In genomic region chr11:66970808-66971442, GRCh38 we compare ENCODE assay signal across 8 cellular contexts. TPM values are rescaled to one million over a fixed set of nuclear protein-coding genes. Genes with fewer than 3 reads are reported as not detected.
DNase-seq lines count a peak whose midpoint lies in the region; ATAC-seq, FAIRE-seq and TF ChIP-seq lines count a peak whose summit lies in the region.

No MANE protein-coding gene starts in this region.

- no peak for TF ChIP-seq EP300 in suprapubic skin (IDR thresholded peaks at IDR 0.05)

- H3K4me1 ChIP-seq in left ventricle myocardium inferior = no peaks in the 10 kb centered on the region
- H3K4me1 ChIP-seq in keratinocyte (ENCODE audit: control insufficient read depth, extremely low read depth, insufficient read depth, low read length) = peaks cover 52% of the 10 kb centered on the region
- peaks cover 8% of the 10 kb centered on the region for H3K4me1 ChIP-seq in suprapubic skin
- H3K4me1 ChIP-seq in GM23338 (ENCODE audit: insufficient read depth) = peaks cover 11% of the 10 kb centered on the region; the same call in 1 of the 2 replicates

- no peaks in the 10 kb centered on the region for H3K9me3 Mint-ChIP-seq in activated naive CD8-positive, alpha-beta T cell treated with anti-CD3 and anti-CD28 coated beads for 36 hours
- H3K9me3 Mint-ChIP-seq in GM23338 = no peaks in the 10 kb centered on the region; the same call in 2 of the 3 replicates

- no peaks in the 10 kb centered on the region for H3K9me2 ChIP-seq in GM23338 (ENCODE audit: insufficient read depth)

- H3K27ac Mint-ChIP-seq in activated naive CD8-positive, alpha-beta T cell treated with anti-CD3 and anti-CD28 coated beads for 36 hours = peak overlapping the region; percentile 39
- no peak overlapping the region for H3K27ac Mint-ChIP-seq in GM23338

- no peaks in the 10 kb centered on the region for H3K79me2 ChIP-seq in keratinocyte (ENCODE audit: control insufficient read depth, insufficient read depth, low read length)
- H3K79me2 ChIP-seq in GM23338 (replicated peaks; ENCODE audit: insufficient read depth) = no peaks in the 10 kb centered on the region

- H3K27ac ChIP-seq in left ventricle myocardium inferior (replicated peaks) (no peak overlapping the region), keratinocyte (ENCODE audit: control insufficient read depth, insufficient read depth, low read length) (peak overlapping the region; percentile 96), suprapubic skin (peak overlapping the region; percentile 82), GM23338 (ENCODE audit: low read depth) (no peak overlapping the region)

- H2AFZ ChIP-seq in keratinocyte (ENCODE audit: control insufficient read depth, low read length) (peak overlapping the region; percentile 46), GM23338 (no peak overlapping the region)

- TF ChIP-seq POLR2A in suprapubic skin (IDR thresholded peaks at IDR 0.05) = no peak

- intact Hi-C loops in Right ventricle myocardium superior (cut with DNase I) = no loop called here
- intact Hi-C loops in left ventricle myocardium inferior (cut with micrococcal nuclease) = no loop called here

- H3K9me3 ChIP-seq in left ventricle myocardium inferior (replicated peaks) (no peaks in the 10 kb centered on the region), keratinocyte (ENCODE audit: control insufficient read depth, low read depth, low read length) (no peaks in the 10 kb centered on the region), suprapubic skin (no peaks in the 10 kb centered on the region)

- H3K27me3 Mint-ChIP-seq in activated naive CD8-positive, alpha-beta T cell treated with anti-CD3 and anti-CD28 coated beads for 36 hours = peaks cover 6% of the 10 kb centered on the region
- H3K27me3 Mint-ChIP-seq in GM23338 (ENCODE audit: insufficient read depth, low read depth, poor library complexity) = peaks cover 17% of the 10 kb centered on the region

- H3K4me3 ChIP-seq in left ventricle myocardium inferior = no peak overlapping the region
- H3K4me3 ChIP-seq in keratinocyte (ENCODE audit: control insufficient read depth in 2 of 3, extremely low read depth in 1 of 3, insufficient read depth in 2 of 3, low read depth in 1 of 3, low read length in 3 of 3) = peak overlapping the region in 2 of 3 experiments; percentile 36 to 50
- H3K4me3 ChIP-seq in suprapubic skin = no peak overlapping the region
- no peak overlapping the region for H3K4me3 ChIP-seq in GM23338

- H3K9ac ChIP-seq in keratinocyte (ENCODE audit: control insufficient read depth, extremely low read depth, insufficient read depth, low read length) = peak overlapping the region; percentile 74

- dilution Hi-C loops in keratinocyte (cut with MboI; ENCODE audit: extremely low pct_ligation_motif_present, low sequenced_read_pairs) = no loop called here

- TF ChIP-seq CTCF in left ventricle myocardium inferior (IDR thresholded peaks at IDR 0.05; ENCODE audit: borderline replicate concordance) (no peak), keratinocyte (optimal IDR thresholded peaks at IDR 0.05 in 1 of 3, IDR thresholded peaks at IDR 0.05 in 1 of 3, conservative IDR thresholded peaks at IDR 0.05 in 1 of 3; ENCODE audit: extremely low read depth in 1 of 3, insufficient read depth in 2 of 3, low read length in 3 of 3) (no peak), suprapubic skin (IDR thresholded peaks at IDR 0.05) (no peak), GM23338 (conservative IDR thresholded peaks at IDR 0.05; ENCODE audit: low read depth in 2 of 2) (no peak)

- peaks cover 6% of the 10 kb centered on the region for H3K4me1 Mint-ChIP-seq in activated naive CD8-positive, alpha-beta T cell treated with anti-CD3 and anti-CD28 coated beads for 36 hours
- peaks cover 7% of the 10 kb centered on the region; the same call in 2 of the 3 replicates for H3K4me1 Mint-ChIP-seq in GM23338

- ATAC-seq in Right ventricle myocardium superior (ENCODE audit: poor library complexity) (peak; percentile 69), GM23338 (no peak), HG03432 (IDR thresholded peaks at IDR 0.05; ENCODE audit: unreplicated experiment) (no peak), GM18861 (IDR thresholded peaks at IDR 0.05; ENCODE audit: unreplicated experiment) (no peak)

- H3K4me2 ChIP-seq in keratinocyte (ENCODE audit: control insufficient read depth, extremely low read depth, insufficient read depth, low read depth, low read length) (peak overlapping the region; percentile 90), GM23338 (no peak overlapping the region)

- H3K36me3 ChIP-seq in left ventricle myocardium inferior = no peaks in the 10 kb centered on the region
- no peaks in the 10 kb centered on the region for H3K36me3 ChIP-seq in keratinocyte (ENCODE audit: control insufficient read depth in 2 of 2, extremely low read depth in 1 of 2, insufficient read depth in 2 of 2, low read length in 2 of 2)
- H3K36me3 ChIP-seq in suprapubic skin = no peaks in the 10 kb centered on the region
- H3K36me3 ChIP-seq in GM23338 (ENCODE audit: insufficient read depth) = no peaks in the 10 kb centered on the region

- H3K4me3 Mint-ChIP-seq in activated naive CD8-positive, alpha-beta T cell treated with anti-CD3 and anti-CD28 coated beads for 36 hours = no peak overlapping the region
- H3K4me3 Mint-ChIP-seq in GM23338 = no peak overlapping the region

- H3F3A ChIP-seq in GM23338 (replicated peaks; ENCODE audit: low read depth) = no peaks in the 10 kb centered on the region

- peak; percentile 97 for FAIRE-seq in keratinocyte (lab: Jason Lieb, UNC)

- no peaks in the 10 kb centered on the region for H3K9me1 ChIP-seq in keratinocyte (ENCODE audit: control insufficient read depth, extremely low read depth, insufficient read depth, low read length)

- H4K20me1 ChIP-seq in keratinocyte (ENCODE audit: control insufficient read depth, extremely low read depth, insufficient read depth, low read length) = no peaks in the 10 kb centered on the region
- no peaks in the 10 kb centered on the region for H4K20me1 ChIP-seq in GM23338 (replicated peaks; ENCODE audit: insufficient read depth)

- no peaks in the 10 kb centered on the region for H3K36me3 Mint-ChIP-seq in activated naive CD8-positive, alpha-beta T cell treated with anti-CD3 and anti-CD28 coated beads for 36 hours
- H3K36me3 Mint-ChIP-seq in GM23338 (ENCODE audit: low read depth) = no peaks in the 10 kb centered on the region

- H3K27me3 ChIP-seq in left ventricle myocardium inferior (ENCODE audit: low read depth) (no peaks in the 10 kb centered on the region), keratinocyte (ENCODE audit: control insufficient read depth, extremely low read depth, insufficient read depth, low read length) (no peaks in the 10 kb centered on the region), suprapubic skin (no peaks in the 10 kb centered on the region), GM23338 (ENCODE audit: insufficient read depth) (no peaks in the 10 kb centered on the region)

- no peak for DNase-seq in Right ventricle myocardium superior
- no peak for DNase-seq in left ventricle myocardium inferior
- DNase-seq in activated naive CD8-positive, alpha-beta T cell treated with anti-CD3 and anti-CD28 coated beads for 36 hours = no peak
- DNase-seq in keratinocyte (ENCODE audit: low read depth, low spot score) = peak; percentile 85
- DNase-seq in suprapubic skin (ENCODE audit: low spot score in 2 of 2) = no peak
- DNase-seq in GM23338 (ENCODE audit: low spot score) = no peak

- 64% methylated on average over 4 of the region's 5 CpGs for WGBS in suprapubic skin

RNA-seq across cellular contexts. Expression of gene C11orf86, which starts 4.2 kb away (rescaled TPM):
- not detected for total RNA-seq in Right ventricle myocardium superior
- not detected for total RNA-seq in left ventricle myocardium inferior
- not detected for total RNA-seq in activated naive CD8-positive, alpha-beta T cell treated with anti-CD3 and anti-CD28 coated beads for 36 hours
- polyA plus RNA-seq in keratinocyte = not detected in 3 replicates
- polyA plus RNA-seq in keratinocyte (2011; ENCODE audit: low read depth) = not detected
- not detected in 2 replicates for polyA plus RNA-seq in keratinocyte (2011; cell fraction: cytosol; rRNA removed)
- not detected in 2 replicates for polyA plus RNA-seq in keratinocyte (2011; cell fraction: nucleus; rRNA removed)
- polyA plus RNA-seq in keratinocyte (2012; ENCODE audit: low replicate concordance) = not detected in 2 replicates
- polyA minus RNA-seq in keratinocyte = not detected in 3 replicates
- not detected for polyA minus RNA-seq in keratinocyte (2011; cell fraction: cytosol; rRNA and poly(A)+ RNA removed)
- not detected in 2 replicates for polyA minus RNA-seq in keratinocyte (2011; cell fraction: nucleus; rRNA and poly(A)+ RNA removed)
- total RNA-seq in suprapubic skin = not detected
- total RNA-seq in GM23338 (2014; rRNA removed; shearing (Covaris generic)) = 0.21 TPM in 1 of 2 replicates, not detected in the other
- polyA plus RNA-seq in GM23338 (2016; fragmentation: Nextera tagmentation; extraction: Ambion mirVana) = 0.73 and 0.74 TPM in 2 replicates

RNA-seq across cellular contexts. Expression of gene PC, which starts 12.7 kb away (rescaled TPM):
- total RNA-seq in Right ventricle myocardium superior (8.6 TPM), left ventricle myocardium inferior (10.3 TPM), suprapubic skin (10 to 100 TPM; 10.8 to 25.4 (median 13.9) TPM)
- 1 to 10 TPM; 8.1 TPM for total RNA-seq in activated naive CD8-positive, alpha-beta T cell treated with anti-CD3 and anti-CD28 coated beads for 36 hours
- polyA plus RNA-seq in keratinocyte (13.3 to 23.2 TPM (median 17.0 TPM) in 3 replicates), GM23338 (2016; fragmentation: Nextera tagmentation; extraction: Ambion mirVana) (18.3 and 18.9 TPM in 2 replicates)
- polyA plus RNA-seq in keratinocyte (2011; ENCODE audit: low read depth) = 6.8 TPM
- polyA plus RNA-seq in keratinocyte (2011; cell fraction: cytosol; rRNA removed) = 6.1 and 15.8 TPM in 2 replicates
- 41.2 and 55.4 TPM in 2 replicates for polyA plus RNA-seq in keratinocyte (2011; cell fraction: nucleus; rRNA removed)
- 9.4 and 43.5 TPM in 2 replicates for polyA plus RNA-seq in keratinocyte (2012; ENCODE audit: low replicate concordance)
- 25.0 to 87.4 TPM (median 26.8 TPM) in 3 replicates for polyA minus RNA-seq in keratinocyte
- polyA minus RNA-seq in keratinocyte (2011; cell fraction: cytosol; rRNA and poly(A)+ RNA removed) = 40.7 TPM
- polyA minus RNA-seq in keratinocyte (2011; cell fraction: nucleus; rRNA and poly(A)+ RNA removed) = 43.2 and 49.5 TPM in 2 replicates
- total RNA-seq in GM23338 (2014; rRNA removed; shearing (Covaris generic)) = 21.7 and 24.9 TPM in 2 replicates

RNA-seq across cellular contexts. Expression of gene SYT12, which starts 52.0 kb away (rescaled TPM):
- 0.13 TPM for total RNA-seq in Right ventricle myocardium superior
- total RNA-seq in left ventricle myocardium inferior = 0.05 TPM
- total RNA-seq in activated naive CD8-positive, alpha-beta T cell treated with anti-CD3 and anti-CD28 coated beads for 36 hours = not detected
- 0.05 to 0.09 TPM in 2 of 3 replicates, not detected in the other for polyA plus RNA-seq in keratinocyte
- not detected for polyA plus RNA-seq in keratinocyte (2011; ENCODE audit: low read depth)
- 0.01 and 0.02 TPM in 2 replicates for polyA plus RNA-seq in keratinocyte (2011; cell fraction: cytosol; rRNA removed)
- polyA plus RNA-seq in keratinocyte (2011; cell fraction: nucleus; rRNA removed) = 0.05 and 0.23 TPM in 2 replicates
- 0.08 and 0.16 TPM in 2 replicates for polyA plus RNA-seq in keratinocyte (2012; ENCODE audit: low replicate concordance)
- 0.03 to 0.16 TPM (median 0.13 TPM) in 3 replicates for polyA minus RNA-seq in keratinocyte
- 0.38 TPM for polyA minus RNA-seq in keratinocyte (2011; cell fraction: cytosol; rRNA and poly(A)+ RNA removed)
- polyA minus RNA-seq in keratinocyte (2011; cell fraction: nucleus; rRNA and poly(A)+ RNA removed) = 0.11 and 0.16 TPM in 2 replicates
- 1 to 10 TPM in 1 of 4 donors, under 1 TPM in 3; 0.38 to 1.1 (median 0.53) TPM for total RNA-seq in suprapubic skin
- total RNA-seq in GM23338 (2014; rRNA removed; shearing (Covaris generic)) = 2.5 and 3.1 TPM in 2 replicates
- polyA plus RNA-seq in GM23338 (2016; fragmentation: Nextera tagmentation; extraction: Ambion mirVana) = 0.92 TPM in 2 replicates

Comparison
In these comparisons a context has a peak if more than half of its experiments do, and no peak if none do; other contexts are left out.
1. H3K27ac ChIP-seq: peak in keratinocyte (single experiment) and suprapubic skin (single experiment); none in left ventricle myocardium inferior (single experiment) and GM23338 (single experiment).
2. H3K4me3 ChIP-seq: peak in keratinocyte (2 of 3); none in left ventricle myocardium inferior (single experiment), suprapubic skin (single experiment) and GM23338 (single experiment).